In genomic region chrX:111133389-111133788, GRCh38 we compare ENCODE assay signal across 18 cellular contexts.
A peak's percentile ranks its signal among the peaks of the same experiment; 100 is the strongest.
DNase-seq lines count a peak whose midpoint lies in the region; ATAC-seq and TF ChIP-seq lines count a peak whose summit lies in the region.
"Had no signal": no experiment of that assay in that cellular context is flagged by ENCODE, and none has a peak within 500 bp of the region (broad histone marks: within the 10 kb centered on the region; RNA-seq: fewer than 3 reads in every experiment).

No MANE protein-coding gene starts in this region.

- TF ChIP-seq CTCF in Loucy (conservative IDR thresholded peaks at IDR 0.05; ENCODE audit: low read length) (no peak), epithelial cell of esophagus (IDR thresholded peaks at IDR 0.05; ENCODE audit: insufficient read depth, low read depth, low read length, missing control alignments) (no peak)

- peak; percentile 30 for DNase-seq in ELR (ENCODE audit: low read depth)
- peak; percentile 57 for DNase-seq in epithelial cell of esophagus (ENCODE audit: low read depth)
- DNase-seq in non-pigmented ciliary epithelial cell (ENCODE audit: low read depth): peak; percentile 5
- DNase-seq in posterior cingulate gyrus: no peak
- no peak for DNase-seq in stimulated activated CD4-positive, alpha-beta T cell treated with anti-CD3 and anti-CD28 coated beads, Interleukin-2, amount 100 ng/mL, for 48 hours
- DNase-seq: DMS153, EL, NCI-H1105, NCI-H187, NCI-H446, SK-N-SH had no signal

- no peaks in the 10 kb centered on the region for H3K36me3 ChIP-seq in Loucy (ENCODE audit: insufficient read depth, low read length)
- H3K36me3 ChIP-seq: BLaER1 had no signal

- H3F3A ChIP-seq in Loucy (ENCODE audit: low read depth): no peaks in the 10 kb centered on the region

- intact Hi-C loops in posterior cingulate gyrus (cut with DNase I): no loop called here

- H2AFZ ChIP-seq in Loucy (ENCODE audit: low read length): peak overlapping the region; percentile 12; the same call in 1 of the 2 replicates
- H2AFZ ChIP-seq: GM23338 had no signal

- no peaks in the 10 kb centered on the region for H4K20me1 ChIP-seq in Loucy (ENCODE audit: insufficient read depth, low read length, poor library complexity, severe bottlenecking)
- H4K20me1 ChIP-seq: BLaER1 had no signal

- no peak overlapping the region for H3K9ac ChIP-seq in Loucy (ENCODE audit: low read depth, low read length, poor library complexity, severe bottlenecking)
- H3K9ac ChIP-seq: BLaER1, SK-N-SH had no signal

- peaks cover 4% of the 10 kb centered on the region for H3K4me1 ChIP-seq in Loucy (ENCODE audit: insufficient read depth, low read length, poor library complexity, severe bottlenecking)
- H3K4me1 ChIP-seq: BLaER1 had no signal

- no peaks in the 10 kb centered on the region for H3K9me3 ChIP-seq in Loucy (ENCODE audit: insufficient read depth, low read depth, low read length)
- H3K9me3 ChIP-seq: BLaER1, SK-N-SH had no signal

- H3K9me2 ChIP-seq in Loucy (replicated peaks; ENCODE audit: low read depth, low read length): no peaks in the 10 kb centered on the region
- H3K9me2 ChIP-seq: SK-N-SH had no signal

- peak overlapping the region; percentile 40 for H3K4me2 ChIP-seq in Loucy (ENCODE audit: low read depth, low read length, poor library complexity, severe bottlenecking)
- H3K4me2 ChIP-seq: BLaER1, GM23338, SK-N-SH had no signal

- H3K27me3 ChIP-seq in Loucy (ENCODE audit: insufficient read depth, low read length, poor library complexity, severe bottlenecking): no peaks in the 10 kb centered on the region

- ATAC-seq in HG02798 (IDR thresholded peaks at IDR 0.05; ENCODE audit: poor library complexity, unreplicated experiment): no peak
- ATAC-seq in GM19452 (IDR thresholded peaks at IDR 0.05; ENCODE audit: unreplicated experiment): no peak
- ATAC-seq: GM23338, Panc1, Right ventricle myocardium inferior had no signal

- H3K79me2 ChIP-seq in Loucy (ENCODE audit: insufficient read depth, low read length): no peaks in the 10 kb centered on the region

- H3K4me3 ChIP-seq in Loucy (ENCODE audit: low read length, poor library complexity, severe bottlenecking) (no peak overlapping the region), epithelial cell of esophagus (ENCODE audit: low read length) (no peak overlapping the region)
- H3K4me3 ChIP-seq: BLaER1, GM23338 had no signal

Comparison
In these comparisons a context has a peak if more than half of its experiments do, and no peak if none do; other contexts are left out.
1. DNase-seq: peak in ELR (single experiment), epithelial cell of esophagus (single experiment) and non-pigmented ciliary epithelial cell (single experiment); none in posterior cingulate gyrus (0 of 10) and stimulated activated CD4-positive, alpha-beta T cell treated with anti-CD3 and anti-CD28 coated beads, Interleukin-2, amount 100 ng/mL, for 48 hours (0 of 2).